1 cellular context compared by ENCODE assay signal in the genomic region with DNA sequence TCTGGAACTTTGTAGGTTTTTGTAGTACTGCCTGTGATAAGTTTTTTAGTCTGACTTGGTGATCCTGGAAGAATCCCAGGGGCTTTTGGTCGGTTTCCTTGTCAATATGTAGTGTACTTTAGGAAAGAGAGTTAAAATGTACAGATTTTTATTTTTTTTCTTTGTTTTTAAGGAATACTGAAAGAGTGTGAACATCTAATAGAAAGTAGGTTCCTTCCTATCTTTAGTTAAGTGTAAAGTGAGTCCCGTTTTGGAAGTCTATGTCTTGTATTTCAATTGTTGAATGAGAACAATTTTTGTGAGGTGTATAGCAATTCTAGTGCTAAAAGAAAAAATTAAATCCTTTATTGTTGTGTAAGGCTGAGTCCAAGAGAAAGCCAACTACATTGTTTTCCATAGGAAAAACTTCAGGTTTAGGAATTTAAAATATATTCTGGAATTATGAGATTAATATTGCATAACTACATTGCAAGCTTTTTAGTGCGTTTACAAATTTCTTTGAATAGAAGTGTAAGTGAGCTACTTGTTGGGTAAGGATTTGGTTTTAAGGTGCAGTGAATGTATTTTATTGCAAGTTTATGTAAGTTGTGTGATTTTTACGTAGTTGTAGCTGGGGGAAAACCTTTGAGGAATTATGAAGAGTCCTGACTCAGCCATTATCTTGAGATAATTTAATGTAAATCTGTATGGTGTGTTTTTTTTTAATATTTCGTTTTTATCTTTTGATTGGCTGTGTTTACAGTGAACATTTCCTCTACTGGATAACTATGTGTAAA.
TF ChIP-seq lines count a peak whose summit lies in the region.

No MANE protein-coding gene starts in this region.

TF ChIP-seq in K562, 482 proteins besides CTCF, POLR2A, EP300 and RAD21 (continued from another document and continues in another):
- TF ChIP-seq, protein P1, sequence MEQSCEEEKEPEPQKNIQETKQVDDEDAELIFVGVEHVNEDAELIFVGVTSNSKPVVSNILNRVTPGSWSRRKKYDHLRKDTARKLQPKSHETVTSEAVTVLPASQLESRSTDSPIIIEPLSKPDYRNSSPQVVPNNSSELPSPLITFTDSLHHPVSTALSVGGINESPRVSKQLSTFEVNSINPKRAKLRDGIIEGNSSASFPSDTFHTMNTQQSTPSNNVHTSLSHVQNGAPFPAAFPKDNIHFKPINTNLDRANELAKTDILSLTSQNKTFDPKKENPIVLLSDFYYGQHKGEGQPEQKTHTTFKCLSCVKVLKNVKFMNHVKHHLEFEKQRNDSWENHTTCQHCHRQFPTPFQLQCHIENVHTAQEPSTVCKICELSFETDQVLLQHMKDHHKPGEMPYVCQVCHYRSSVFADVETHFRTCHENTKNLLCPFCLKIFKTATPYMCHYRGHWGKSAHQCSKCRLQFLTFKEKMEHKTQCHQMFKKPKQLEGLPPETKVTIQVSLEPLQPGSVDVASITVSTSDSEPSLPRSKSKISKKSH (CRISPR knock-in tag; IDR thresholded peaks at IDR 0.05): 0 out of 2 replicates have a peak, but pooled peaks have one; percentile 8
- TF ChIP-seq ZNF311 (CRISPR knock-in tag; IDR thresholded peaks at IDR 0.05) (no peak), FIP1L1 (IDR thresholded peaks at IDR 0.05; ENCODE audit: low read depth, low read length, poor library complexity, severe bottlenecking) (no peak), TBL1XR1 (IDR thresholded peaks at IDR 0.05; ENCODE audit: low read length in 2 of 2) (no peak), POLR2B (IDR thresholded peaks at IDR 0.05; ENCODE audit: low read depth, partially characterized antibody) (peak; percentile 24), ZNF785 (CRISPR knock-in tag; IDR thresholded peaks at IDR 0.05) (no peak), CCNT2 (IDR thresholded peaks at IDR 0.05; ENCODE audit: borderline replicate concordance, extremely low read depth, insufficient read length, low read depth, low read length) (no peak), GTF2B (IDR thresholded peaks at IDR 0.05; ENCODE audit: extremely low read depth, insufficient read length) (no peak), COPS2 (conservative IDR thresholded peaks at IDR 0.05) (no peak), STAT5B (CRISPR knock-in tag; IDR thresholded peaks at IDR 0.05) (no peak), WHSC1 (IDR thresholded peaks at IDR 0.05; ENCODE audit: low read length) (no peak), TSC22D4 (tag; IDR thresholded peaks at IDR 0.05) (no peak), CEBPG (CRISPR knock-in tag; IDR thresholded peaks at IDR 0.05) (no peak), CEBPG (tag; conservative IDR thresholded peaks at IDR 0.05 in 1 of 2, IDR thresholded peaks at IDR 0.05 in 1 of 2) (peak; percentile 81 to 93), ZNF347 (CRISPR knock-in tag; IDR thresholded peaks at IDR 0.05; ENCODE audit: low read depth) (no peak), ESRRB (CRISPR knock-in tag; IDR thresholded peaks at IDR 0.05; ENCODE audit: borderline replicate concordance) (no peak), IRF1 (CRISPR knock-in tag; IDR thresholded peaks at IDR 0.05; ENCODE audit: borderline replicate concordance) (no peak), AFF1 (IDR thresholded peaks at IDR 0.05; ENCODE audit: low read depth in 1 of 2, partially characterized antibody in 2 of 2) (peak; percentile 83 to 86), RBM39 (optimal IDR thresholded peaks at IDR 0.05; ENCODE audit: low read depth, low read length) (no peak), EZH2 (IDR thresholded peaks at IDR 0.05; ENCODE audit: borderline replicate concordance, low read depth, low read length) (no peak), ZNF717 (CRISPR knock-in tag; IDR thresholded peaks at IDR 0.05) (peak; percentile 18; the same call in 1 of the 2 replicates), SRSF9 (IDR thresholded peaks at IDR 0.05; ENCODE audit: borderline replicate concordance, low read depth, low read length) (no peak), TRIM25 (IDR thresholded peaks at IDR 0.05; ENCODE audit: borderline replicate concordance) (no peak), KHSRP (IDR thresholded peaks at IDR 0.05) (0 out of 2 replicates have a peak, but pooled peaks have one; percentile 14), SMARCC2 (IDR thresholded peaks at IDR 0.05; ENCODE audit: low read depth) (peak; percentile 68), POLR2H (tag; IDR thresholded peaks at IDR 0.05; ENCODE audit: low read depth) (0 out of 2 replicates have a peak, but pooled peaks have one; percentile 63), GABPA (tag; conservative IDR thresholded peaks at IDR 0.05; ENCODE audit: low read depth) (no peak), BHLHE40 (IDR thresholded peaks at IDR 0.05; ENCODE audit: low read length) (no peak), KLF10 (CRISPR knock-in tag; IDR thresholded peaks at IDR 0.05) (no peak), ARNT (IDR thresholded peaks at IDR 0.05) (peak in 1 of 2 experiments; percentile 67; a peak in 1 of 4 replicates)
- TF ChIP-seq, protein P2, sequence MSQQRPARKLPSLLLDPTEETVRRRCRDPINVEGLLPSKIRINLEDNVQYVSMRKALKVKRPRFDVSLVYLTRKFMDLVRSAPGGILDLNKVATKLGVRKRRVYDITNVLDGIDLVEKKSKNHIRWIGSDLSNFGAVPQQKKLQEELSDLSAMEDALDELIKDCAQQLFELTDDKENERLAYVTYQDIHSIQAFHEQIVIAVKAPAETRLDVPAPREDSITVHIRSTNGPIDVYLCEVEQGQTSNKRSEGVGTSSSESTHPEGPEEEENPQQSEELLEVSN (IDR thresholded peaks at IDR 0.05; ENCODE audit: borderline replicate concordance in 1 of 2, extremely low read depth in 1 of 2, insufficient read depth in 1 of 2, insufficient read length in 1 of 2, low read depth in 1 of 2, low read length in 1 of 2, poor library complexity in 1 of 2, severe bottlenecking in 1 of 2): no peak
- TF ChIP-seq, protein P3, sequence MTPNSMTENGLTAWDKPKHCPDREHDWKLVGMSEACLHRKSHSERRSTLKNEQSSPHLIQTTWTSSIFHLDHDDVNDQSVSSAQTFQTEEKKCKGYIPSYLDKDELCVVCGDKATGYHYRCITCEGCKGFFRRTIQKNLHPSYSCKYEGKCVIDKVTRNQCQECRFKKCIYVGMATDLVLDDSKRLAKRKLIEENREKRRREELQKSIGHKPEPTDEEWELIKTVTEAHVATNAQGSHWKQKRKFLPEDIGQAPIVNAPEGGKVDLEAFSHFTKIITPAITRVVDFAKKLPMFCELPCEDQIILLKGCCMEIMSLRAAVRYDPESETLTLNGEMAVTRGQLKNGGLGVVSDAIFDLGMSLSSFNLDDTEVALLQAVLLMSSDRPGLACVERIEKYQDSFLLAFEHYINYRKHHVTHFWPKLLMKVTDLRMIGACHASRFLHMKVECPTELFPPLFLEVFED (CRISPR knock-in tag; conservative IDR thresholded peaks at IDR 0.05): no peak
- TF ChIP-seq, protein P4, sequence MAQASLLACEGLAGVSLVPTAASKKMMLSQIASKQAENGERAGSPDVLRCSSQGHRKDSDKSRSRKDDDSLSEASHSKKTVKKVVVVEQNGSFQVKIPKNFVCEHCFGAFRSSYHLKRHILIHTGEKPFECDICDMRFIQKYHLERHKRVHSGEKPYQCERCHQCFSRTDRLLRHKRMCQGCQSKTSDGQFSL (CRISPR knock-in tag; IDR thresholded peaks at IDR 0.05): no peak
- TF ChIP-seq, protein P4 (tag; IDR thresholded peaks at IDR 0.05): no peak
- TF ChIP-seq, protein P5, sequence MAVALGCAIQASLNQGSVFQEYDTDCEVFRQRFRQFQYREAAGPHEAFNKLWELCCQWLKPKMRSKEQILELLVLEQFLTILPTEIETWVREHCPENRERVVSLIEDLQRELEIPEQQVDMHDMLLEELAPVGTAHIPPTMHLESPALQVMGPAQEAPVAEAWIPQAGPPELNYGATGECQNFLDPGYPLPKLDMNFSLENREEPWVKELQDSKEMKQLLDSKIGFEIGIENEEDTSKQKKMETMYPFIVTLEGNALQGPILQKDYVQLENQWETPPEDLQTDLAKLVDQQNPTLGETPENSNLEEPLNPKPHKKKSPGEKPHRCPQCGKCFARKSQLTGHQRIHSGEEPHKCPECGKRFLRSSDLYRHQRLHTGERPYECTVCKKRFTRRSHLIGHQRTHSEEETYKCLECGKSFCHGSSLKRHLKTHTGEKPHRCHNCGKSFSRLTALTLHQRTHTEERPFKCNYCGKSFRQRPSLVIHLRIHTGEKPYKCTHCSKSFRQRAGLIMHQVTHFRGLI (CRISPR knock-in tag; IDR thresholded peaks at IDR 0.05): no peak
- TF ChIP-seq, protein P6, sequence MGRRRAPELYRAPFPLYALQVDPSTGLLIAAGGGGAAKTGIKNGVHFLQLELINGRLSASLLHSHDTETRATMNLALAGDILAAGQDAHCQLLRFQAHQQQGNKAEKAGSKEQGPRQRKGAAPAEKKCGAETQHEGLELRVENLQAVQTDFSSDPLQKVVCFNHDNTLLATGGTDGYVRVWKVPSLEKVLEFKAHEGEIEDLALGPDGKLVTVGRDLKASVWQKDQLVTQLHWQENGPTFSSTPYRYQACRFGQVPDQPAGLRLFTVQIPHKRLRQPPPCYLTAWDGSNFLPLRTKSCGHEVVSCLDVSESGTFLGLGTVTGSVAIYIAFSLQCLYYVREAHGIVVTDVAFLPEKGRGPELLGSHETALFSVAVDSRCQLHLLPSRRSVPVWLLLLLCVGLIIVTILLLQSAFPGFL (CRISPR knock-in tag; IDR thresholded peaks at IDR 0.05): no peak
- TF ChIP-seq, protein P7, sequence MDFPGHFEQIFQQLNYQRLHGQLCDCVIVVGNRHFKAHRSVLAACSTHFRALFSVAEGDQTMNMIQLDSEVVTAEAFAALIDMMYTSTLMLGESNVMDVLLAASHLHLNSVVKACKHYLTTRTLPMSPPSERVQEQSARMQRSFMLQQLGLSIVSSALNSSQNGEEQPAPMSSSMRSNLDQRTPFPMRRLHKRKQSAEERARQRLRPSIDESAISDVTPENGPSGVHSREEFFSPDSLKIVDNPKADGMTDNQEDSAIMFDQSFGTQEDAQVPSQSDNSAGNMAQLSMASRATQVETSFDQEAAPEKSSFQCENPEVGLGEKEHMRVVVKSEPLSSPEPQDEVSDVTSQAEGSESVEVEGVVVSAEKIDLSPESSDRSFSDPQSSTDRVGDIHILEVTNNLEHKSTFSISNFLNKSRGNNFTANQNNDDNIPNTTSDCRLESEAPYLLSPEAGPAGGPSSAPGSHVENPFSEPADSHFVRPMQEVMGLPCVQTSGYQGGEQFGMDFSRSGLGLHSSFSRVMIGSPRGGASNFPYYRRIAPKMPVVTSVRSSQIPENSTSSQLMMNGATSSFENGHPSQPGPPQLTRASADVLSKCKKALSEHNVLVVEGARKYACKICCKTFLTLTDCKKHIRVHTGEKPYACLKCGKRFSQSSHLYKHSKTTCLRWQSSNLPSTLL (IDR thresholded peaks at IDR 0.05): no peak
